Comparison of ENCODE assay signal across 1 cellular context in the genomic region with DNA sequence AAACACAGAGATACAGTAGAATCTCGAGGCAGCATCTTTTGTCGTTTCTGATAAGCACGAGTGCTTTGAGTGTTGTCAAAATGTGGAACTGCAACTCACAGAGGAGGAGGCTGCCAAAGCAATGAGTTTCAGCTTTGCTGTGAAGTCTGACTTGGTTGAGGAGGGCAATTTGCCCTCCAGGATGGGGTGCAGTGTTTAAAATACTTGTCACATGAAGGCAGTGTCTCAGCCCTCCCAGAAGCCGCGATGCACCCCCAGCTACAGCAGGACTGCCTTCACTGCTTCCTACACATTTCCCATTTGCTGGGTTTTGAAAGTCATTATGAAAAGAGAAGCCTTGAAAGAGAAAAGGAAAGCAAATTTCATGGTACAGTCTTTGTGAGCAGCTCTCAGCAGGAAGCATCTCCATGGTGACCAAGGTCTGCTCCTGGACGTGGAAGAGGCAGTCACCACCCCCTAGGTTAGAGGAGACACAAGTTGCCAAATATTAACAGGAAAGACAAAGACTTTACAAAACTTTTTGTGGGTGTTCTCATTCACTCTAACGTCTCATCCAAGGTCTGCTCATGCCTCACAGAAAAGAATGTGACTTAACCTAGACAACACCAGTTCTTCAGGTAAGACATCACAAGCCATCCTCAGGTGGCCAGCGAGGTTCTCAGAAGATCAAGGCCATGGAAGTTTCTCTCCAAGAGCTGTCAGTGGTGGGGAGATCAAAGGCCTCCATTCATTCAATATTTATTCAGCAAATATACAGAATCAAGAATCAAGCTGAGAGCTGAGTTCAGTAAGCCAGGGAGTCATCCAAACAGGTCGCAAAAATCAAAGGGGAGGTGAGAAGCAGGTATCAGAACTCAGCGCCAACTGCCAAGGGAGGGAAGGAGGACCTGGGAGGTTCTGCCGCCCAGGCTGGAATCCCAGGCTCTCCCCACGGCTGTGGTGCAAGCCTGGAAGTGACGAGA.
TF ChIP-seq lines count a peak whose summit lies in the region.

No MANE protein-coding gene starts in this region.

TF ChIP-seq in GM23338, 12 proteins besides CTCF, POLR2A, EP300 and RAD21 (continued from another document):
- TF ChIP-seq, protein P1, sequence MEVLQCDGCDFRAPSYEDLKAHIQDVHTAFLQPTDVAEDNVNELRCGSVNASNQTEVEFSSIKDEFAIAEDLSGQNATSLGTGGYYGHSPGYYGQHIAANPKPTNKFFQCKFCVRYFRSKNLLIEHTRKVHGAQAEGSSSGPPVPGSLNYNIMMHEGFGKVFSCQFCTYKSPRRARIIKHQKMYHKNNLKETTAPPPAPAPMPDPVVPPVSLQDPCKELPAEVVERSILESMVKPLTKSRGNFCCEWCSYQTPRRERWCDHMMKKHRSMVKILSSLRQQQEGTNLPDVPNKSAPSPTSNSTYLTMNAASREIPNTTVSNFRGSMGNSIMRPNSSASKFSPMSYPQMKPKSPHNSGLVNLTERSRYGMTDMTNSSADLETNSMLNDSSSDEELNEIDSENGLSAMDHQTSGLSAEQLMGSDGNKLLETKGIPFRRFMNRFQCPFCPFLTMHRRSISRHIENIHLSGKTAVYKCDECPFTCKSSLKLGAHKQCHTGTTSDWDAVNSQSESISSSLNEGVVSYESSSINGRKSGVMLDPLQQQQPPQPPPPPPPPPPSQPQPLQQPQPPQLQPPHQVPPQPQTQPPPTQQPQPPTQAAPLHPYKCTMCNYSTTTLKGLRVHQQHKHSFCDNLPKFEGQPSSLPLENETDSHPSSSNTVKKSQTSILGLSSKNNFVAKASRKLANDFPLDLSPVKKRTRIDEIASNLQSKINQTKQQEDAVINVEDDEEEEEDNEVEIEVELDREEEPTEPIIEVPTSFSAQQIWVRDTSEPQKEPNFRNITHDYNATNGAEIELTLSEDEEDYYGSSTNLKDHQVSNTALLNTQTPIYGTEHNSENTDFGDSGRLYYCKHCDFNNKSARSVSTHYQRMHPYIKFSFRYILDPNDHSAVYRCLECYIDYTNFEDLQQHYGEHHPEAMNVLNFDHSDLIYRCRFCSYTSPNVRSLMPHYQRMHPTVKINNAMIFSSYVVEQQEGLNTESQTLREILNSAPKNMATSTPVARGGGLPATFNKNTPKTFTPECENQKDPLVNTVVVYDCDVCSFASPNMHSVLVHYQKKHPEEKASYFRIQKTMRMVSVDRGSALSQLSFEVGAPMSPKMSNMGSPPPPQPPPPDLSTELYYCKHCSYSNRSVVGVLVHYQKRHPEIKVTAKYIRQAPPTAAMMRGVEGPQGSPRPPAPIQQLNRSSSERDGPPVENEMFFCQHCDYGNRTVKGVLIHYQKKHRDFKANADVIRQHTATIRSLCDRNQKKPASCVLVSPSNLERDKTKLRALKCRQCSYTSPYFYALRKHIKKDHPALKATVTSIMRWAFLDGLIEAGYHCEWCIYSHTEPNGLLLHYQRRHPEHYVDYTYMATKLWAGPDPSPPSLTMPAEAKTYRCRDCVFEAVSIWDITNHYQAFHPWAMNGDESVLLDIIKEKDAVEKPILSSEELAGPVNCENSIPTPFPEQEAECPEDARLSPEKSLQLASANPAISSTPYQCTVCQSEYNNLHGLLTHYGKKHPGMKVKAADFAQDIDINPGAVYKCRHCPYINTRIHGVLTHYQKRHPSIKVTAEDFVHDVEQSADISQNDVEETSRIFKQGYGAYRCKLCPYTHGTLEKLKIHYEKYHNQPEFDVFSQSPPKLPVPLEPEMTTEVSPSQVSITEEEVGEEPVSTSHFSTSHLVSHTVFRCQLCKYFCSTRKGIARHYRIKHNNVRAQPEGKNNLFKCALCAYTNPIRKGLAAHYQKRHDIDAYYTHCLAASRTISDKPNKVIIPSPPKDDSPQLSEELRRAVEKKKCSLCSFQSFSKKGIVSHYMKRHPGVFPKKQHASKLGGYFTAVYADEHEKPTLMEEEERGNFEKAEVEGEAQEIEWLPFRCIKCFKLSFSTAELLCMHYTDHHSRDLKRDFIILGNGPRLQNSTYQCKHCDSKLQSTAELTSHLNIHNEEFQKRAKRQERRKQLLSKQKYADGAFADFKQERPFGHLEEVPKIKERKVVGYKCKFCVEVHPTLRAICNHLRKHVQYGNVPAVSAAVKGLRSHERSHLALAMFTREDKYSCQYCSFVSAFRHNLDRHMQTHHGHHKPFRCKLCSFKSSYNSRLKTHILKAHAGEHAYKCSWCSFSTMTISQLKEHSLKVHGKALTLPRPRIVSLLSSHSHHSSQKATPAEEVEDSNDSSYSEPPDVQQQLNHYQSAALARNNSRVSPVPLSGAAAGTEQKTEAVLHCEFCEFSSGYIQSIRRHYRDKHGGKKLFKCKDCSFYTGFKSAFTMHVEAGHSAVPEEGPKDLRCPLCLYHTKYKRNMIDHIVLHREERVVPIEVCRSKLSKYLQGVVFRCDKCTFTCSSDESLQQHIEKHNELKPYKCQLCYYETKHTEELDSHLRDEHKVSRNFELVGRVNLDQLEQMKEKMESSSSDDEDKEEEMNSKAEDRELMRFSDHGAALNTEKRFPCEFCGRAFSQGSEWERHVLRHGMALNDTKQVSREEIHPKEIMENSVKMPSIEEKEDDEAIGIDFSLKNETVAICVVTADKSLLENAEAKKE (CRISPR knock-in tag; IDR thresholded peaks at IDR 0.05), result no peak
- TF ChIP-seq, protein P2, sequence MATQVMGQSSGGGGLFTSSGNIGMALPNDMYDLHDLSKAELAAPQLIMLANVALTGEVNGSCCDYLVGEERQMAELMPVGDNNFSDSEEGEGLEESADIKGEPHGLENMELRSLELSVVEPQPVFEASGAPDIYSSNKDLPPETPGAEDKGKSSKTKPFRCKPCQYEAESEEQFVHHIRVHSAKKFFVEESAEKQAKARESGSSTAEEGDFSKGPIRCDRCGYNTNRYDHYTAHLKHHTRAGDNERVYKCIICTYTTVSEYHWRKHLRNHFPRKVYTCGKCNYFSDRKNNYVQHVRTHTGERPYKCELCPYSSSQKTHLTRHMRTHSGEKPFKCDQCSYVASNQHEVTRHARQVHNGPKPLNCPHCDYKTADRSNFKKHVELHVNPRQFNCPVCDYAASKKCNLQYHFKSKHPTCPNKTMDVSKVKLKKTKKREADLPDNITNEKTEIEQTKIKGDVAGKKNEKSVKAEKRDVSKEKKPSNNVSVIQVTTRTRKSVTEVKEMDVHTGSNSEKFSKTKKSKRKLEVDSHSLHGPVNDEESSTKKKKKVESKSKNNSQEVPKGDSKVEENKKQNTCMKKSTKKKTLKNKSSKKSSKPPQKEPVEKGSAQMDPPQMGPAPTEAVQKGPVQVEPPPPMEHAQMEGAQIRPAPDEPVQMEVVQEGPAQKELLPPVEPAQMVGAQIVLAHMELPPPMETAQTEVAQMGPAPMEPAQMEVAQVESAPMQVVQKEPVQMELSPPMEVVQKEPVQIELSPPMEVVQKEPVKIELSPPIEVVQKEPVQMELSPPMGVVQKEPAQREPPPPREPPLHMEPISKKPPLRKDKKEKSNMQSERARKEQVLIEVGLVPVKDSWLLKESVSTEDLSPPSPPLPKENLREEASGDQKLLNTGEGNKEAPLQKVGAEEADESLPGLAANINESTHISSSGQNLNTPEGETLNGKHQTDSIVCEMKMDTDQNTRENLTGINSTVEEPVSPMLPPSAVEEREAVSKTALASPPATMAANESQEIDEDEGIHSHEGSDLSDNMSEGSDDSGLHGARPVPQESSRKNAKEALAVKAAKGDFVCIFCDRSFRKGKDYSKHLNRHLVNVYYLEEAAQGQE (IDR thresholded peaks at IDR 0.05; ENCODE audit: unreplicated experiment), result no peak
- no peak for TF ChIP-seq ZNF114 (CRISPR knock-in tag; IDR thresholded peaks at IDR 0.05)
- TF ChIP-seq CREB1 (CRISPR knock-in tag; IDR thresholded peaks at IDR 0.05; ENCODE audit: low read depth), result no peak
